26 cellular contexts compared by ENCODE assay signal in genomic region chr1:152053375-152053774, GRCh38. TPM values are rescaled to one million over a fixed set of nuclear protein-coding genes. Genes with fewer than 3 reads are reported as not detected.
A peak's percentile ranks its signal among the peaks of the same experiment; 100 is the strongest.
DNase-seq lines count a peak whose midpoint lies in the region; ATAC-seq and TF ChIP-seq lines count a peak whose summit lies in the region.
"Had no signal": no experiment of that assay in that cellular context is flagged by ENCODE, and none has a peak within 500 bp of the region (broad histone marks: within the 10 kb centered on the region; RNA-seq: fewer than 3 reads in every experiment).

No MANE protein-coding gene starts in this region.

- H3K4me1 ChIP-seq in SJCRH30: peaks cover 3% of the 10 kb centered on the region
- peaks cover 0 to 6% of the 10 kb centered on the region in 2 donors for H3K4me1 ChIP-seq in ascending aorta

- H3K9me3 ChIP-seq in SJCRH30 (replicated peaks) (no peaks in the 10 kb centered on the region), ascending aorta (no peaks in the 10 kb centered on the region)
- H3K9me3 ChIP-seq: heart right ventricle, upper lobe of left lung had no signal

- no peak overlapping the region for H3K4me3 ChIP-seq in SJCRH30
- no peak overlapping the region for H3K4me3 ChIP-seq in ascending aorta
- H3K4me3 ChIP-seq: heart right ventricle, skin epidermis, upper lobe of left lung had no signal

- DNase-seq in DMS153 (lab: John Stamatoyannopoulos, UW) (peak; percentile 30), DMS153 treated with DMSO at 0.1 percent for 48 hours (lab: John Stamatoyannopoulos, UW; ENCODE audit: unreplicated experiment) (no peak), NCI-H2171 (lab: John Stamatoyannopoulos, UW) (peak; percentile 96), SJCRH30 (peak; percentile 27 to 50), left kidney (ENCODE audit: low read depth, low spot score) (peak; percentile 53), ascending aorta (ENCODE audit: low spot score in 2 of 2) (no peak), COLO829 (ENCODE audit: low spot score) (no peak)
- DNase-seq: activated CD8-positive, alpha-beta T cell treated with anti-CD3 and anti-CD28 coated beads, Interleukin-2, amount 10 ng/mL, durations not matched to agents 7 days and 5 days; activated gamma-delta T cell treated with Interleukin-2 at 50 U/mL for 16 hours; activated naive CD8-positive, alpha-beta T cell treated with anti-CD3 and anti-CD28 coated beads, Interleukin-2, amount 50 U/mL, for 24 hours; brain microvascular endothelial cell; CD4-positive, alpha-beta memory T cell; effector CD8-positive, alpha-beta T cell; erythroblast; HCEC 1CT; heart right ventricle; Kasumi-1; MV-4-11; NCI-H2029 had no signal

- H3K27me3 ChIP-seq in SJCRH30 (peaks cover 16% of the 10 kb centered on the region), ascending aorta (no peaks in the 10 kb centered on the region)
- H3K27me3 ChIP-seq: upper lobe of left lung had no signal

- intact Hi-C loops in ascending aorta (cut with DNase I): loop anchor here (5.0 kb wide), 1 partner anchor 389 kb away; no protein-coding TSS in a partner anchor

- no peaks in the 10 kb centered on the region for H3K36me3 ChIP-seq in SJCRH30
- H3K36me3 ChIP-seq in ascending aorta: no peaks in the 10 kb centered on the region
- H3K36me3 ChIP-seq: brain microvascular endothelial cell, heart right ventricle, upper lobe of left lung had no signal

- no peak for TF ChIP-seq CTCF in ascending aorta (IDR thresholded peaks at IDR 0.05)

- ATAC-seq in HG03039 (IDR thresholded peaks at IDR 0.05; ENCODE audit: unreplicated experiment): no peak
- ATAC-seq: activated CD4-positive, CD25-positive, alpha-beta regulatory T cell treated with anti-CD3 and anti-CD28 coated beads, Interleukin-2, amount 50 U/mL, for 24 hours; activated CD8-positive, alpha-beta T cell treated with anti-CD3 and anti-CD28 coated beads, Interleukin-2, amount 10 ng/mL, durations not matched to agents 7 days and 5 days; activated naive CD8-positive, alpha-beta T cell treated with anti-CD3 and anti-CD28 coated beads, Interleukin-2, amount 50 U/mL, for 24 hours; heart right ventricle had no signal

- H3K27ac ChIP-seq in SJCRH30 (no peak overlapping the region), ascending aorta (no peak overlapping the region)
- H3K27ac ChIP-seq: 22Rv1, brain microvascular endothelial cell, heart right ventricle, skin epidermis, upper lobe of left lung had no signal

RNA-seq across cellular contexts. Expression of gene S100A11, which starts 16.6 kb away (rescaled TPM):
- 492 and 509 TPM in 2 replicates for total RNA-seq in SJCRH30 (2014; rRNA removed; shearing (Covaris generic))
- 442 TPM for total RNA-seq in ascending aorta

RNA-seq across cellular contexts. Expression of gene TCHHL1, which starts 35.5 kb away (rescaled TPM):
- total RNA-seq in SJCRH30 (2014; rRNA removed; shearing (Covaris generic)): not detected in 2 replicates
- total RNA-seq in ascending aorta: not detected
- total RNA-seq: activated CD8-positive, alpha-beta T cell treated with anti-CD3 and anti-CD28 coated beads, Interleukin-2, amount 10 ng/mL, durations not matched to agents 7 days and 5 days; CD4-positive, alpha-beta memory T cell; Daoy; fibroblast of villous mesenchyme; heart right ventricle; upper lobe of left lung had no signal

RNA-seq across cellular contexts. Expression of gene S100A10, which starts 59.7 kb away (rescaled TPM):
- total RNA-seq in SJCRH30 (2014; rRNA removed; shearing (Covaris generic)): 36.4 and 38.3 TPM in 2 replicates
- 25.8 TPM for total RNA-seq in ascending aorta

Comparison
In these comparisons a context has a peak if more than half of its experiments do, and no peak if none do; other contexts are left out.
1. DNase-seq: peak in DMS153 (single experiment), NCI-H2171 (single experiment), SJCRH30 (2 of 2) and left kidney (single experiment); none in DMS153 treated with DMSO at 0.1 percent for 48 hours (single experiment), ascending aorta (0 of 2) and COLO829 (single experiment).